In genomic region chr6:140434761-140435160, GRCh38 we compare ENCODE assay signal across 24 cellular contexts.
DNase-seq lines count a peak whose midpoint lies in the region; ATAC-seq and TF ChIP-seq lines count a peak whose summit lies in the region.
"Had no signal": no experiment of that assay in that cellular context is flagged by ENCODE, and none has a peak within 500 bp of the region (broad histone marks: within the 10 kb centered on the region; RNA-seq: fewer than 3 reads in every experiment).

No MANE protein-coding gene starts in this region.

- H3K9me3 ChIP-seq in HUES6 (ENCODE audit: control insufficient read depth, insufficient read depth, low read depth, low read length) (peaks cover 31% of the 10 kb centered on the region), sigmoid colon (no peaks in the 10 kb centered on the region)
- H3K9me3 ChIP-seq: gastrocnemius medialis, left ventricle myocardium inferior had no signal

- no peak for TF ChIP-seq POLR2A in sigmoid colon (IDR thresholded peaks at IDR 0.05)

- TF ChIP-seq CTCF in choroid plexus epithelial cell (conservative IDR thresholded peaks at IDR 0.05; ENCODE audit: low read depth, low read length) (no peak), sigmoid colon (IDR thresholded peaks at IDR 0.05) (no peak)

- H3K36me3 ChIP-seq in HUES6 (ENCODE audit: control insufficient read depth, insufficient read depth, low read length), result peaks cover 9% of the 10 kb centered on the region
- no peaks in the 10 kb centered on the region for H3K36me3 ChIP-seq in sigmoid colon
- H3K36me3 ChIP-seq: gastrocnemius medialis, left ventricle myocardium inferior had no signal

- H3K4me3 ChIP-seq in HUES6 (ENCODE audit: low read depth, low read length) (no peak overlapping the region), choroid plexus epithelial cell (ENCODE audit: low read depth, low read length) (no peak overlapping the region), sigmoid colon (no peak overlapping the region)
- H3K4me3 ChIP-seq: gastrocnemius medialis, hepatocyte, left ventricle myocardium inferior had no signal

- peak overlapping the region; percentile 64; the same call in 1 of the 2 replicates for H3K27ac ChIP-seq in HUES6 (ENCODE audit: low read depth, low read length)
- no peak overlapping the region for H3K27ac ChIP-seq in sigmoid colon
- H3K27ac ChIP-seq: gastrocnemius medialis, hepatocyte, left ventricle myocardium inferior had no signal

- intact Hi-C loops in sigmoid colon (cut with DNase I), result no loop called here

- peak; percentile 6 for DNase-seq in Daoy (ENCODE audit: low read depth)
- DNase-seq in choroid plexus epithelial cell (ENCODE audit: low read depth), result peak; percentile 42
- DNase-seq in kidney tubule cell (ENCODE audit: low spot score), result peak; percentile 49
- no peak for DNase-seq in stimulated activated naive CD4-positive, alpha-beta T cell (lab: John Stamatoyannopoulos, UW)
- no peak for DNase-seq in nucleus accumbens (lab: John Stamatoyannopoulos, UW)
- DNase-seq in sigmoid colon, result no peak
- DNase-seq: activated B cell treated with CpG ODN at 0.5 μM for 24 hours; activated naive CD4-positive, alpha-beta T cell treated with anti-CD3 and anti-CD28 coated beads, Interleukin-2, amount 10 ng/mL, durations not matched to agents 7 days and 5 days; anterior cingulate cortex; gastrocnemius medialis; GOT3; immature natural killer cell; left ventricle myocardium inferior; NCI-H1105 treated with DMSO at 0.1 percent for 48 hours; NCI-H2029; NCI-H748 treated with DMSO at 0.1 percent for 48 hours; nephron progenitor cell; right cardiac atrium; stimulated activated CD4-positive, alpha-beta T cell treated with anti-CD3 and anti-CD28 coated beads, Interleukin-4, amount 100 ng/mL, for 4 hours; stimulated activated naive CD4-positive, alpha-beta T cell treated with Interleukin-2 at 50 U/mL for 16 hours had no signal

- no peak overlapping the region for H3K9ac ChIP-seq in HUES6 (ENCODE audit: low read length)

- TF ChIP-seq EP300 in sigmoid colon (IDR thresholded peaks at IDR 0.05), result no peak

- ATAC-seq in GM21528 (IDR thresholded peaks at IDR 0.05; ENCODE audit: low FRiP score, unreplicated experiment), result no peak
- ATAC-seq: gastrocnemius medialis, HepG2, right cardiac atrium had no signal

- H3K4me1 ChIP-seq in HUES6 (ENCODE audit: control insufficient read depth, insufficient read depth, low read length), result peaks cover 15% of the 10 kb centered on the region
- H3K4me1 ChIP-seq in sigmoid colon, result peaks cover 0 to 22% (median 7%) of the 10 kb centered on the region in 4 donors

- H3K27me3 ChIP-seq in HUES6 (ENCODE audit: control insufficient read depth, insufficient read depth, low read length) (no peaks in the 10 kb centered on the region), sigmoid colon (no peaks in the 10 kb centered on the region)
- H3K27me3 ChIP-seq: gastrocnemius medialis, hepatocyte had no signal

Comparison
In these comparisons a context has a peak if more than half of its experiments do, and no peak if none do; other contexts are left out.
1. DNase-seq: peak in Daoy (single experiment), choroid plexus epithelial cell (single experiment) and kidney tubule cell (single experiment); none in stimulated activated naive CD4-positive, alpha-beta T cell (0 of 6), nucleus accumbens (0 of 56) and sigmoid colon (single experiment).